In genomic region chr12:26651036-26651435, GRCh38 we compare ENCODE assay signal across 13 cellular contexts.
DNase-seq lines count a peak whose midpoint lies in the region; ATAC-seq, FAIRE-seq and TF ChIP-seq lines count a peak whose summit lies in the region.
"Had no signal": no experiment of that assay in that cellular context is flagged by ENCODE, and none has a peak within 500 bp of the region (broad histone marks: within the 10 kb centered on the region; RNA-seq: fewer than 3 reads in every experiment).

No MANE protein-coding gene starts in this region.

- H3K27me3 ChIP-seq in IMR-90 (ENCODE audit: control insufficient read depth, insufficient read depth, low read length) (no peaks in the 10 kb centered on the region), K562 (ENCODE audit: control insufficient read depth in 2 of 2, insufficient read depth in 2 of 2, low read length in 2 of 2) (no peaks in the 10 kb centered on the region), neuronal stem cell (ENCODE audit: control insufficient read depth in 3 of 3, insufficient read depth in 3 of 3, low read depth in 1 of 3, low read length in 3 of 3) (no peaks in the 10 kb centered on the region)

- in situ Hi-C loops in IMR-90 (cut with MboI; ENCODE audit: low sequenced_read_pairs): loop anchor here (10.0 kb wide), 1 partner anchor 526 kb away; the partner anchor contains the start of gene BHLHE41
- in situ Hi-C loops in K562 (cut with MboI): no loop called here

- TF ChIP-seq RAD21 in IMR-90 (IDR thresholded peaks at IDR 0.05; ENCODE audit: low read length) (no peak), K562 (CRISPR knock-in tag; conservative IDR thresholded peaks at IDR 0.05 in 1 of 2, IDR thresholded peaks at IDR 0.05 in 1 of 2) (no peak)

- H3K9me3 ChIP-seq in IMR-90 (ENCODE audit: control insufficient read depth, insufficient read depth, low read length) (no peaks in the 10 kb centered on the region), K562 (replicated peaks; ENCODE audit: control insufficient read depth, insufficient read depth, low read depth, low read length) (no peaks in the 10 kb centered on the region), neuronal stem cell (replicated peaks in 1 of 2; ENCODE audit: control insufficient read depth in 2 of 2, insufficient read depth in 1 of 2, low read depth in 1 of 2, low read length in 2 of 2) (peaks cover 0 to 7% of the 10 kb centered on the region in 2 donors)

- H2BK120ac ChIP-seq in IMR-90 (ENCODE audit: low read depth, low read length) (peak overlapping the region; percentile 53; the same call in 1 of the 2 replicates), neuronal stem cell (ENCODE audit: low read depth, low read length) (no peak overlapping the region)

- H3K4me2 ChIP-seq in IMR-90 (ENCODE audit: low read depth, low read length): no peak overlapping the region
- H3K4me2 ChIP-seq in K562 (ENCODE audit: insufficient read depth, low read length): no peak overlapping the region
- H3K4me2 ChIP-seq in neuronal stem cell (ENCODE audit: insufficient read depth, low read length, poor library complexity, severe bottlenecking): no peak overlapping the region
- H3K4me2 ChIP-seq: A549 had no signal

- H2BK5ac ChIP-seq in IMR-90 (ENCODE audit: low read depth, low read length, poor library complexity, severe bottlenecking) (peak overlapping the region; percentile 1), neuronal stem cell (ENCODE audit: low read length) (no peak overlapping the region)

- ATAC-seq in stimulated activated naive CD8-positive, alpha-beta T cell treated with anti-CD3 and anti-CD28 coated beads, Interleukin-15, Interleukin-2, amounts not matched to agents 100 U/mL and 50 U/mL, for 24 hours: no peak
- ATAC-seq in IMR-90 (ENCODE audit: low read depth) (no peak), K562 (no peak)

- no peak overlapping the region for H2AK9ac ChIP-seq in IMR-90 (replicated peaks; ENCODE audit: low read depth, low read length, poor library complexity)

- H3K36me3 ChIP-seq in IMR-90 (ENCODE audit: control insufficient read depth, insufficient read depth, low read length) (no peaks in the 10 kb centered on the region), K562 (ENCODE audit: control insufficient read depth, insufficient read depth, low read length) (no peaks in the 10 kb centered on the region), neuronal stem cell (replicated peaks in 1 of 2; ENCODE audit: control insufficient read depth in 2 of 2, insufficient read depth in 2 of 2, low read length in 2 of 2) (no peaks in the 10 kb centered on the region)

- H3K14ac ChIP-seq in IMR-90 (replicated peaks; ENCODE audit: low read depth, low read length) (no peak overlapping the region), neuronal stem cell (ENCODE audit: low read length) (no peak overlapping the region)

- TF ChIP-seq EP300 in K562 (IDR thresholded peaks at IDR 0.05; ENCODE audit: low read length): no peak

- dilution Hi-C loops in IMR-90 (cut with HindIII; ENCODE audit: low sequenced_read_pairs, unreplicated experiment): no loop called here

- no peak overlapping the region for H2BK12ac ChIP-seq in neuronal stem cell (ENCODE audit: low read length)

- H2AFZ ChIP-seq in IMR-90 (replicated peaks; ENCODE audit: low read length, poor library complexity) (no peak overlapping the region), K562 (ENCODE audit: low read depth, low read length) (no peak overlapping the region), neuronal stem cell (ENCODE audit: low read length) (no peak overlapping the region)

- no peak overlapping the region for H3K9ac ChIP-seq in IMR-90 (ENCODE audit: low read depth, low read length)
- no peak overlapping the region for H3K9ac ChIP-seq in K562 (ENCODE audit: insufficient read depth in 1 of 2, low read depth in 2 of 2, low read length in 2 of 2)
- H3K9ac ChIP-seq in neuronal stem cell (ENCODE audit: low read depth, low read length, poor library complexity): no peak overlapping the region

- H2BK15ac ChIP-seq in IMR-90 (ENCODE audit: low read depth, low read length) (no peak overlapping the region), neuronal stem cell (ENCODE audit: low read length) (no peak overlapping the region)

- CTCF ChIA-PET in IMR-90 (lab: Yijun Ruan, JAX): interaction anchor here (1.4 to 2.1 kb wide), 3 partner anchors 20 to 531 kb away, joined by 6 to 12 read pairs (median 8); no protein-coding TSS in a partner anchor
- CTCF ChIA-PET in K562 (lab: Yijun Ruan, JAX; ENCODE audit: low intra/inter-chr PET ratio): interaction anchor here (0.6 to 1.4 kb wide), 4 partner anchors 217 to 556 kb away, joined by 3 to 8 read pairs (median 4); no protein-coding TSS in a partner anchor

- H3K4me3 ChIP-seq in IMR-90 (ENCODE audit: insufficient read depth, low read depth, low read length) (no peak overlapping the region), K562 (no peak overlapping the region), neuronal stem cell (ENCODE audit: low read length in 2 of 2) (no peak overlapping the region)
- H3K4me3 ChIP-seq: A549 had no signal

- no peak overlapping the region for H3K27ac ChIP-seq in IMR-90 (ENCODE audit: insufficient read depth, low read length)
- no peak overlapping the region for H3K27ac ChIP-seq in K562 (ENCODE audit: extremely low read depth, low read depth, low read length)
- no peak overlapping the region for H3K27ac ChIP-seq in neuronal stem cell (replicated peaks; ENCODE audit: low read length)
- H3K27ac ChIP-seq: A549, C4-2B had no signal

- 0 out of 2 replicates have a peak overlapping the region, but pooled peaks have one; percentile 44 for H2AK5ac ChIP-seq in IMR-90 (ENCODE audit: low read depth, low read length)
- H2AK5ac ChIP-seq in neuronal stem cell (ENCODE audit: low read depth, low read length): no peak overlapping the region

- H4K20me1 ChIP-seq in IMR-90 (ENCODE audit: insufficient read depth, low read length) (no peaks in the 10 kb centered on the region), K562 (replicated peaks; ENCODE audit: control insufficient read depth, insufficient read depth, low read length) (no peaks in the 10 kb centered on the region)

- H3K18ac ChIP-seq in IMR-90 (ENCODE audit: low read depth, low read length): no peak overlapping the region; the same call in 1 of the 2 replicates
- H3K18ac ChIP-seq in neuronal stem cell (ENCODE audit: low read length): no peak overlapping the region

- no peaks in the 10 kb centered on the region for H3K27me3 Mint-ChIP-seq in stimulated activated naive CD8-positive, alpha-beta T cell treated with anti-CD3 and anti-CD28 coated beads, Interleukin-15, Interleukin-2, amounts not matched to agents 100 ng/mL and 50 ng/mL, for 24 hours
- H3K27me3 Mint-ChIP-seq: CD4-positive, alpha-beta T cell had no signal

- H3K23ac ChIP-seq in IMR-90 (ENCODE audit: low read depth, low read length): no peak overlapping the region
- no peak overlapping the region for H3K23ac ChIP-seq in neuronal stem cell (ENCODE audit: low read depth, low read length, poor library complexity)

- peak overlapping the region; percentile 42 for H3K27ac Mint-ChIP-seq in stimulated activated naive CD8-positive, alpha-beta T cell treated with anti-CD3 and anti-CD28 coated beads, Interleukin-15, Interleukin-2, amounts not matched to agents 100 ng/mL and 50 ng/mL, for 24 hours
- H3K27ac Mint-ChIP-seq: CD4-positive, alpha-beta T cell had no signal

- no peak overlapping the region for H3K56ac ChIP-seq in IMR-90 (ENCODE audit: extremely low read depth, insufficient read depth, low read length)

- TF ChIP-seq CTCF in IMR-90 (conservative IDR thresholded peaks at IDR 0.05; ENCODE audit: low read depth, low read length): no peak
- TF ChIP-seq CTCF in K562 (IDR thresholded peaks at IDR 0.05 in 2 of 3, conservative IDR thresholded peaks at IDR 0.05 in 1 of 3; ENCODE audit: insufficient read depth in 2 of 3, low read depth in 1 of 3, low read length in 3 of 3): no peak

- H3K9me1 ChIP-seq in IMR-90 (ENCODE audit: insufficient read depth, low read length) (peaks cover 6% of the 10 kb centered on the region; the same call in 1 of the 2 replicates), K562 (ENCODE audit: control insufficient read depth, insufficient read depth, low read length) (no peaks in the 10 kb centered on the region)

- peaks cover 6% of the 10 kb centered on the region for H3K4me1 Mint-ChIP-seq in stimulated activated naive CD8-positive, alpha-beta T cell treated with anti-CD3 and anti-CD28 coated beads, Interleukin-15, Interleukin-2, amounts not matched to agents 100 ng/mL and 50 ng/mL, for 24 hours (ENCODE audit: low read depth)

- peaks cover 3% of the 10 kb centered on the region for H3K9me3 Mint-ChIP-seq in stimulated activated naive CD8-positive, alpha-beta T cell treated with anti-CD3 and anti-CD28 coated beads, Interleukin-15, Interleukin-2, amounts not matched to agents 100 ng/mL and 50 ng/mL, for 24 hours
- H3K9me3 Mint-ChIP-seq: CD4-positive, alpha-beta T cell had no signal

- TF ChIP-seq POLR2A in IMR-90 (IDR thresholded peaks at IDR 0.05; ENCODE audit: low read depth, low read length) (no peak), K562 (conservative IDR thresholded peaks at IDR 0.05) (no peak)

- BruUV-seq in IMR-90 (replicated peaks; lab: Mats Ljungman, UMichigan) (no TSS peak), K562 (replicated peaks; lab: Mats Ljungman, UMichigan) (no TSS peak)

- H4K8ac ChIP-seq in IMR-90 (ENCODE audit: low read depth in 2 of 2, low read length in 2 of 2) (no peak overlapping the region), neuronal stem cell (ENCODE audit: low read depth, low read length) (no peak overlapping the region)

- no peak overlapping the region for H3K4me3 Mint-ChIP-seq in stimulated activated naive CD8-positive, alpha-beta T cell treated with anti-CD3 and anti-CD28 coated beads, Interleukin-15, Interleukin-2, amounts not matched to agents 100 ng/mL and 50 ng/mL, for 24 hours
- H3K4me3 Mint-ChIP-seq: CD4-positive, alpha-beta T cell; H9 had no signal

- H3K4ac ChIP-seq in IMR-90 (ENCODE audit: low read depth, low read length) (no peak overlapping the region), neuronal stem cell (ENCODE audit: low read length) (no peak overlapping the region)

- H4K91ac ChIP-seq in IMR-90 (ENCODE audit: insufficient read depth, low read depth, low read length) (0 out of 2 replicates have a peak overlapping the region, but pooled peaks have one; percentile 36), neuronal stem cell (ENCODE audit: low read depth, low read length, poor library complexity) (no peak overlapping the region)

- H4K5ac ChIP-seq in IMR-90 (ENCODE audit: low read depth, low read length): no peak overlapping the region

- no peaks in the 10 kb centered on the region for H3K79me2 ChIP-seq in K562 (ENCODE audit: control insufficient read depth, insufficient read depth, low read length)

- peaks cover 70% of the 10 kb centered on the region for H3K36me3 Mint-ChIP-seq in stimulated activated naive CD8-positive, alpha-beta T cell treated with anti-CD3 and anti-CD28 coated beads, Interleukin-15, Interleukin-2, amounts not matched to agents 100 ng/mL and 50 ng/mL, for 24 hours (ENCODE audit: low read depth)

- POLR2A ChIA-PET in IMR-90 (lab: Charles Lee; ENCODE audit: unreplicated experiment): no interaction called here
- POLR2A ChIA-PET in K562 (lab: Yijun Ruan, JAX): no interaction called here

- H3K79me1 ChIP-seq in IMR-90 (ENCODE audit: low read depth in 1 of 2, low read length in 2 of 2): no peaks in the 10 kb centered on the region
- H3K79me1 ChIP-seq in neuronal stem cell (ENCODE audit: low read depth, low read length): no peaks in the 10 kb centered on the region

- intact Hi-C loops in IMR-90 (cut with micrococcal nuclease): loop anchor here (1.0 to 5.0 kb wide), 6 partner anchors 21 to 1214 kb away; partner anchors contain the start of gene SSPN
- intact Hi-C loops in K562 (cut with micrococcal nuclease): loop anchor here (5.0 kb wide), 2 partner anchors 51 to 219 kb away; no protein-coding TSS in a partner anchor

- H3K4me1 ChIP-seq in IMR-90 (ENCODE audit: control insufficient read depth, insufficient read depth, low read length) (peaks cover 11% of the 10 kb centered on the region), K562 (replicated peaks in 1 of 2; ENCODE audit: control insufficient read depth in 2 of 2, insufficient read depth in 2 of 2, low read length in 2 of 2) (no peaks in the 10 kb centered on the region), neuronal stem cell (ENCODE audit: control insufficient read depth in 2 of 2, insufficient read depth in 1 of 2, low read depth in 1 of 2, low read length in 2 of 2) (no peaks in the 10 kb centered on the region)

- no peak for DNase-seq in stimulated activated naive CD8-positive, alpha-beta T cell treated with anti-CD3 and anti-CD28 coated beads, Interleukin-15, Interleukin-2, amounts not matched to agents 100 U/mL and 50 U/mL, for 24 hours
- no peak for DNase-seq in IMR-90
- no peak for DNase-seq in K562 (ENCODE audit: extremely low read depth in 1 of 4, low spot score in 3 of 4)
- no peak for DNase-seq in cortex of kidney (lab: John Stamatoyannopoulos, UW)
- DNase-seq in NCI-H82 treated with DMSO at 0.1 percent for 48 hours (lab: John Stamatoyannopoulos, UW; ENCODE audit: unreplicated experiment): no peak
- DNase-seq in neuronal stem cell (ENCODE audit: low spot score): no peak
- DNase-seq: GF-D8, GOT3 had no signal

- H2BK20ac ChIP-seq in IMR-90 (ENCODE audit: low read depth, low read length): peak overlapping the region; percentile 47; the same call in 1 of the 2 replicates

- FAIRE-seq in K562 (lab: Jason Lieb, UNC): no peak
